ENCODE assay signal across 1 cellular context in the genomic region with DNA sequence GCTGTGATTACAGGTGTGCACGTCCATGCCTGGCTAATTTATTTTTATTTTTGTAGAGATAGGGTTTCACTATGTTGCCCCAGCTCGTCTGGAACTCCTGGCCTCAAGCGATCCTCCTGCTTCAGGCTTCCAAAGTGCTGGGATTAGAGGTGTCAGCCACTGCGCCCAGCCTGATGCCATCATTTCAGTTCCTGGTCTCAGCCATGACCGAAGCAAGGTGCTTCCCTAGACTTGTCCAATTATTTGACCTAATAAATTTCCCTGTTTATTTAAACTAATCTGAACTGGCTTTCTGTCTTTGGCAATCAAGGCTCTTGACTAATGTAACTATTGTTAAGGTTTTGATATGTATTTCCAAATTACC.
TF ChIP-seq lines count a peak whose summit lies in the region.

No MANE protein-coding gene starts in this region.

TF ChIP-seq in IMR-90, 13 proteins besides CTCF, POLR2A, EP300 and RAD21:
- TF ChIP-seq MXI1 (IDR thresholded peaks at IDR 0.05; ENCODE audit: borderline replicate concordance, low read depth, low read length), result no peak
- no peak for TF ChIP-seq SMC3 (IDR thresholded peaks at IDR 0.05; ENCODE audit: low read depth, low read length)
- no peak for TF ChIP-seq RFX5 (IDR thresholded peaks at IDR 0.05; ENCODE audit: low read depth, low read length)
- TF ChIP-seq CHD1 (IDR thresholded peaks at IDR 0.05; ENCODE audit: low read depth, low read length), result no peak
- no peak for TF ChIP-seq MAFK (IDR thresholded peaks at IDR 0.05; ENCODE audit: low read depth, low read length)
- no peak for TF ChIP-seq BHLHE40 (IDR thresholded peaks at IDR 0.05; ENCODE audit: low read depth, low read length)
- TF ChIP-seq RCOR1 (IDR thresholded peaks at IDR 0.05; ENCODE audit: insufficient replicate concordance, low read length), result no peak
- no peak for TF ChIP-seq NFE2L2 (IDR thresholded peaks at IDR 0.05; ENCODE audit: low read depth, low read length)
TF ChIP-seq in IMR-90: peak in this region for 0.
